Comparison of ENCODE assay signal across 8 cellular contexts in genomic region chr4:47510506-47511143, GRCh38. TPM values are rescaled to one million over a fixed set of nuclear protein-coding genes. Genes with fewer than 3 reads are reported as not detected.
DNase-seq lines count a peak whose midpoint lies in the region; ATAC-seq and TF ChIP-seq lines count a peak whose summit lies in the region.

No MANE protein-coding gene starts in this region.

- intact Hi-C loops in esophagus muscularis mucosa (cut with DNase I): no loop called here
- intact Hi-C loops in activated T-helper 2 cell treated with anti-CD3 and anti-CD28 coated beads, Interferon-gamma antibody, Interleukin-2, Interleukin-4, amounts not matched to agents 10 μg/mL and 5 μg/mL and 100 μg/mL, durations not matched to agents 14 hours and 24 hours and 36 hours (cut with micrococcal nuclease): no loop called here

- peaks cover 16% of the 10 kb centered on the region for H3K27me3 Mint-ChIP-seq in activated T-helper 2 cell treated with anti-CD3 and anti-CD28 coated beads, Interferon-gamma antibody, Interleukin-2, Interleukin-4, amounts not matched to agents 10 μg/mL and 5 μg/mL and 100 μg/mL, durations not matched to agents 14 hours and 24 hours and 36 hours (ENCODE audit: low read depth)

- no peak for TF ChIP-seq POLR2A in esophagus muscularis mucosa (IDR thresholded peaks at IDR 0.05; ENCODE audit: low read depth)

- H3K36me3 ChIP-seq in Loucy (ENCODE audit: insufficient read depth, low read length) (no peaks in the 10 kb centered on the region), esophagus muscularis mucosa (peaks cover 0 to 29% (median 16%) of the 10 kb centered on the region in 4 donors)

- H3K4me2 ChIP-seq in Loucy (ENCODE audit: low read depth, low read length, poor library complexity, severe bottlenecking): no peak overlapping the region

- CTCF ChIA-PET in HEK293T (lab: Yijun Ruan, JAX): no interaction called here

- peaks cover 7% of the 10 kb centered on the region for H3K4me1 Mint-ChIP-seq in activated T-helper 2 cell treated with anti-CD3 and anti-CD28 coated beads, Interferon-gamma antibody, Interleukin-2, Interleukin-4, amounts not matched to agents 10 μg/mL and 5 μg/mL and 100 μg/mL, durations not matched to agents 14 hours and 24 hours and 36 hours (ENCODE audit: low read depth)

- no peaks in the 10 kb centered on the region for H3K36me3 Mint-ChIP-seq in activated T-helper 2 cell treated with anti-CD3 and anti-CD28 coated beads, Interferon-gamma antibody, Interleukin-2, Interleukin-4, amounts not matched to agents 10 μg/mL and 5 μg/mL and 100 μg/mL, durations not matched to agents 14 hours and 24 hours and 36 hours (ENCODE audit: low read depth)

- H3F3A ChIP-seq in Loucy (ENCODE audit: low read depth): no peaks in the 10 kb centered on the region

- no peak overlapping the region for H3K9ac ChIP-seq in Loucy (ENCODE audit: low read depth, low read length, poor library complexity, severe bottlenecking)

- no peak overlapping the region for H3K4me3 ChIP-seq in Loucy (ENCODE audit: low read length, poor library complexity, severe bottlenecking)
- no peak overlapping the region for H3K4me3 ChIP-seq in esophagus muscularis mucosa

- no peaks in the 10 kb centered on the region for H3K9me3 Mint-ChIP-seq in activated T-helper 2 cell treated with anti-CD3 and anti-CD28 coated beads, Interferon-gamma antibody, Interleukin-2, Interleukin-4, amounts not matched to agents 10 μg/mL and 5 μg/mL and 100 μg/mL, durations not matched to agents 14 hours and 24 hours and 36 hours

- no peak overlapping the region for H2AFZ ChIP-seq in Loucy (ENCODE audit: low read length)

- H3K4me3 Mint-ChIP-seq in activated T-helper 2 cell treated with anti-CD3 and anti-CD28 coated beads, Interferon-gamma antibody, Interleukin-2, Interleukin-4, amounts not matched to agents 10 μg/mL and 5 μg/mL and 100 μg/mL, durations not matched to agents 14 hours and 24 hours and 36 hours (ENCODE audit: low read depth): no peak overlapping the region

- no peaks in the 10 kb centered on the region for H4K20me1 ChIP-seq in Loucy (ENCODE audit: insufficient read depth, low read length, poor library complexity, severe bottlenecking)

- no peaks in the 10 kb centered on the region for H3K9me2 ChIP-seq in Loucy (replicated peaks; ENCODE audit: low read depth, low read length)

- no peaks in the 10 kb centered on the region for H3K9me3 ChIP-seq in Loucy (ENCODE audit: insufficient read depth, low read depth, low read length)
- H3K9me3 ChIP-seq in esophagus muscularis mucosa: no peaks in the 10 kb centered on the region

- no peaks in the 10 kb centered on the region for H3K79me2 ChIP-seq in Loucy (ENCODE audit: insufficient read depth, low read length)

- H3K27ac Mint-ChIP-seq in activated T-helper 2 cell treated with anti-CD3 and anti-CD28 coated beads, Interferon-gamma antibody, Interleukin-2, Interleukin-4, amounts not matched to agents 10 μg/mL and 5 μg/mL and 100 μg/mL, durations not matched to agents 14 hours and 24 hours and 36 hours: no peak overlapping the region

- no peaks in the 10 kb centered on the region for H3K27me3 ChIP-seq in Loucy (ENCODE audit: insufficient read depth, low read length, poor library complexity, severe bottlenecking)
- H3K27me3 ChIP-seq in esophagus muscularis mucosa: no peaks in the 10 kb centered on the region

- 44% methylated on average over 2 of the region's 2 CpGs for WGBS in esophagus muscularis mucosa

- TF ChIP-seq CTCF in GM10266 (IDR thresholded peaks at IDR 0.05; ENCODE audit: control insufficient read depth, insufficient read depth, low read depth, missing control alignments): no peak
- peak; percentile 53 for TF ChIP-seq CTCF in Loucy (conservative IDR thresholded peaks at IDR 0.05; ENCODE audit: low read length)
- TF ChIP-seq CTCF in esophagus muscularis mucosa (IDR thresholded peaks at IDR 0.05): peak in 1 of 3 experiments; percentile 36

- peak; percentile 45 for DNase-seq in GM10266 (ENCODE audit: extremely low spot score)
- no peak for DNase-seq in esophagus muscularis mucosa (ENCODE audit: extremely low spot score)
- no peak for DNase-seq in HEK293T (ENCODE audit: extremely low spot score)
- no peak for DNase-seq in NCI-H1694 treated with DMSO at 0.1 percent for 48 hours (lab: John Stamatoyannopoulos, UW)
- no peak for DNase-seq in activated T-helper 2 cell treated with anti-CD3 and anti-CD28 coated beads, Interferon-gamma antibody, Interleukin-2, Interleukin-4, amounts not matched to agents 10 μg/mL and 5 μg/mL and 100 μg/mL, durations not matched to agents 14 hours and 24 hours and 36 hours (ENCODE audit: low spot score)
- no peak for DNase-seq in stimulated activated CD4-positive, alpha-beta T cell treated with anti-CD3 and anti-CD28 coated beads, Interleukin-4, amount 100 ng/mL, for 4 hours

- TF ChIP-seq EP300 in esophagus muscularis mucosa (IDR thresholded peaks at IDR 0.05): no peak

- peak overlapping the region; percentile 2 to 56 (median 18) for H3K27ac ChIP-seq in esophagus muscularis mucosa (replicated peaks in 1 of 4)

- peak; percentile 97 for ATAC-seq in GM21737 (IDR thresholded peaks at IDR 0.05; ENCODE audit: unreplicated experiment)

- POLR2A ChIA-PET in HEK293T (lab: Yijun Ruan, JAX): no interaction called here

- H3K4me1 ChIP-seq in Loucy (ENCODE audit: insufficient read depth, low read length, poor library complexity, severe bottlenecking) (peaks cover 29% of the 10 kb centered on the region), esophagus muscularis mucosa (peaks cover 16 to 25% (median 19%) of the 10 kb centered on the region in 4 donors)

TF ChIP-seq in HEK293T, 16 proteins besides CTCF, POLR2A, EP300 and RAD21:
- TF ChIP-seq SUZ12 (IDR thresholded peaks at IDR 0.05) (no peak), PKNOX1 (IDR thresholded peaks at IDR 0.05) (no peak), CTBP1 (IDR thresholded peaks at IDR 0.05; ENCODE audit: borderline replicate concordance) (no peak)

RNA-seq across cellular contexts. Expression of gene ATP10D, which starts 25.6 kb away (rescaled TPM):
- 10 to 100 TPM; 16.8 to 24.4 (median 19.8) TPM for total RNA-seq in esophagus muscularis mucosa
- total RNA-seq in activated T-helper 2 cell treated with anti-CD3 and anti-CD28 coated beads, Interferon-gamma antibody, Interleukin-2, Interleukin-4, amounts not matched to agents 10 μg/mL and 5 μg/mL and 100 μg/mL, durations not matched to agents 14 hours and 24 hours and 36 hours: 1.6 and 2.5 TPM in 2 replicates

RNA-seq across cellular contexts. Expression of gene COMMD8, which starts 47.1 kb away (rescaled TPM):
- 10 to 100 TPM; 10.3 to 19.9 (median 14.1) TPM for total RNA-seq in esophagus muscularis mucosa
- 17.8 and 19.0 TPM in 2 replicates for total RNA-seq in activated T-helper 2 cell treated with anti-CD3 and anti-CD28 coated beads, Interferon-gamma antibody, Interleukin-2, Interleukin-4, amounts not matched to agents 10 μg/mL and 5 μg/mL and 100 μg/mL, durations not matched to agents 14 hours and 24 hours and 36 hours
